Comparison of ENCODE assay signal across 18 cellular contexts in genomic region chr18:47263828-47264314, GRCh38. TPM values are rescaled to one million over a fixed set of nuclear protein-coding genes. Genes with fewer than 3 reads are reported as not detected.
DNase-seq lines count a peak whose midpoint lies in the region; ATAC-seq and TF ChIP-seq lines count a peak whose summit lies in the region.
"Had no signal": no experiment of that assay in that cellular context is flagged by ENCODE, and none has a peak within 500 bp of the region (broad histone marks: within the 10 kb centered on the region; RNA-seq: fewer than 3 reads in every experiment).

No MANE protein-coding gene starts in this region.

- H3K4me1 Mint-ChIP-seq in activated CD4-positive, alpha-beta T cell treated with anti-CD3 and anti-CD28 coated beads for 36 hours: peaks cover 6% of the 10 kb centered on the region
- H3K4me1 Mint-ChIP-seq in CD14-positive monocyte: no peaks in the 10 kb centered on the region
- H3K4me1 Mint-ChIP-seq: activated CD4-positive, alpha-beta T cell treated with anti-CD3 and anti-CD28 coated beads, Interleukin-2, amount 10 ng/mL, durations not matched to agents 24 days and 14 days; activated naive CD4-positive, alpha-beta T cell treated with anti-CD3 and anti-CD28 coated beads, Interleukin-2, amount 10 ng/mL, durations not matched to agents 7 days and 5 days had no signal

- no peak overlapping the region for H3K27ac Mint-ChIP-seq in activated CD4-positive, alpha-beta T cell treated with anti-CD3 and anti-CD28 coated beads for 36 hours
- H3K27ac Mint-ChIP-seq in CD14-positive monocyte: no peak overlapping the region
- H3K27ac Mint-ChIP-seq: activated CD4-positive, alpha-beta T cell treated with anti-CD3 and anti-CD28 coated beads, Interleukin-2, amount 10 ng/mL, durations not matched to agents 24 days and 14 days; activated naive CD4-positive, alpha-beta T cell treated with anti-CD3 and anti-CD28 coated beads, Interleukin-2, amount 10 ng/mL, durations not matched to agents 7 days and 5 days; HFFc6 had no signal

- no peak for ATAC-seq in activated CD4-positive, alpha-beta T cell treated with anti-CD3 and anti-CD28 coated beads for 36 hours
- no peak for ATAC-seq in HG03439 (IDR thresholded peaks at IDR 0.05; ENCODE audit: unreplicated experiment)

- H3K27me3 ChIP-seq in adipocyte (replicated peaks; ENCODE audit: control insufficient read depth, insufficient read depth, low read length) (peaks cover 48% of the 10 kb centered on the region), iPS DF 6.9 (ENCODE audit: control insufficient read depth, insufficient read depth, low read length) (peaks cover 63% of the 10 kb centered on the region), skeletal muscle satellite cell (ENCODE audit: control insufficient read depth, insufficient read depth, low read length) (peaks cover 46% of the 10 kb centered on the region)

- peaks cover 67% of the 10 kb centered on the region for H3K27me3 Mint-ChIP-seq in activated CD4-positive, alpha-beta T cell treated with anti-CD3 and anti-CD28 coated beads for 36 hours
- H3K27me3 Mint-ChIP-seq in CD14-positive monocyte (ENCODE audit: low read depth in 3 of 3): peaks cover 62 to 67% (median 67%) of the 10 kb centered on the region in 3 donors

- no peak for TF ChIP-seq CTCF in CD14-positive monocyte (IDR thresholded peaks at IDR 0.05)

- no peaks in the 10 kb centered on the region for H3K36me3 ChIP-seq in adipocyte (ENCODE audit: control insufficient read depth, insufficient read depth, low read length, severe bottlenecking)
- no peaks in the 10 kb centered on the region; the same call in 1 of the 2 replicates for H3K36me3 ChIP-seq in iPS DF 6.9 (ENCODE audit: control insufficient read depth, insufficient read depth, low read length)
- no peaks in the 10 kb centered on the region for H3K36me3 ChIP-seq in skeletal muscle satellite cell (ENCODE audit: insufficient read depth, low read length)
- H3K36me3 ChIP-seq: right atrium auricular region, upper lobe of left lung had no signal

- H3K4me2 ChIP-seq in skeletal muscle satellite cell (ENCODE audit: low read length): peak overlapping the region; percentile 69
- H3K4me2 ChIP-seq: KMS-11 had no signal

- CTCF ChIA-PET in activated CD4-positive, alpha-beta T cell treated with anti-CD3 and anti-CD28 coated beads for 36 hours (lab: Charles Lee): interaction anchor here (1.2 kb wide), 1 partner anchor 19 kb away, joined by 5 read pairs; no protein-coding TSS in a partner anchor

- H3K9ac ChIP-seq in adipocyte (ENCODE audit: low read length): no peak overlapping the region
- H3K9ac ChIP-seq in skeletal muscle satellite cell (ENCODE audit: low read depth, low read length): peak overlapping the region; percentile 90
- H3K9ac ChIP-seq: KMS-11 had no signal

- H3K36me3 Mint-ChIP-seq in activated CD4-positive, alpha-beta T cell treated with anti-CD3 and anti-CD28 coated beads for 36 hours (ENCODE audit: low read depth): peaks cover 2% of the 10 kb centered on the region
- peaks cover 0 to 2% of the 10 kb centered on the region in 2 donors for H3K36me3 Mint-ChIP-seq in CD14-positive monocyte
- H3K36me3 Mint-ChIP-seq: activated naive CD4-positive, alpha-beta T cell treated with anti-CD3 and anti-CD28 coated beads, Interleukin-2, amount 10 ng/mL, durations not matched to agents 7 days and 5 days had no signal

- H3K4me3 ChIP-seq in adipocyte (ENCODE audit: low read length): peak overlapping the region; percentile 69
- peak overlapping the region; percentile 67; the same call in 1 of the 2 replicates for H3K4me3 ChIP-seq in iPS DF 6.9 (ENCODE audit: low read length)
- H3K4me3 ChIP-seq in skeletal muscle satellite cell (ENCODE audit: low read length): peak overlapping the region; percentile 86

- peak; percentile 5 for DNase-seq in activated CD4-positive, alpha-beta T cell treated with anti-CD3 and anti-CD28 coated beads for 36 hours
- DNase-seq in activated CD4-positive, alpha-beta T cell treated with anti-CD3 and anti-CD28 coated beads, Interleukin-2, amount 50 U/mL, for 1 hour: no peak
- no peak for DNase-seq in adipocyte (ENCODE audit: low read depth)
- DNase-seq in iPS DF 6.9 (ENCODE audit: low read depth, low spot score): no peak
- DNase-seq in CD14-positive monocyte (ENCODE audit: low spot score): no peak
- DNase-seq in HT-29 (ENCODE audit: low spot score): no peak
- DNase-seq: activated CD4-positive, alpha-beta T cell treated with anti-CD3 and anti-CD28 coated beads, Interleukin-2, amount 10 ng/mL, durations not matched to agents 24 days and 14 days; activated naive CD4-positive, alpha-beta T cell treated with anti-CD3 and anti-CD28 coated beads, Interleukin-2, amount 10 ng/mL, durations not matched to agents 7 days and 5 days; dermis blood vessel endothelial cell; HFFc6; NCI-H187 had no signal

- no peaks in the 10 kb centered on the region for H3K9me3 ChIP-seq in adipocyte (ENCODE audit: control insufficient read depth, low read length)
- no peaks in the 10 kb centered on the region for H3K9me3 ChIP-seq in iPS DF 6.9 (ENCODE audit: control insufficient read depth, insufficient read depth, low read length)
- no peaks in the 10 kb centered on the region for H3K9me3 ChIP-seq in skeletal muscle satellite cell (replicated peaks; ENCODE audit: low read length)
- H3K9me3 ChIP-seq: right atrium auricular region had no signal

- no peak overlapping the region for H3K4me3 Mint-ChIP-seq in activated CD4-positive, alpha-beta T cell treated with anti-CD3 and anti-CD28 coated beads for 36 hours
- peak overlapping the region in 1 of 2 donors; percentile 82 for H3K4me3 Mint-ChIP-seq in CD14-positive monocyte
- H3K4me3 Mint-ChIP-seq: activated CD4-positive, alpha-beta T cell treated with anti-CD3 and anti-CD28 coated beads, Interleukin-2, amount 10 ng/mL, durations not matched to agents 24 days and 14 days; activated naive CD4-positive, alpha-beta T cell treated with anti-CD3 and anti-CD28 coated beads, Interleukin-2, amount 10 ng/mL, durations not matched to agents 7 days and 5 days; HFFc6 had no signal

- POLR2A ChIA-PET in activated CD4-positive, alpha-beta T cell treated with anti-CD3 and anti-CD28 coated beads for 36 hours (lab: Charles Lee): no interaction called here

- no CpG with 5 or more reads among the region's 35 CpGs for WGBS in iPS DF 6.9 (ENCODE audit: insufficient coverage, insufficient read length)

- H3K4me1 ChIP-seq in adipocyte (ENCODE audit: control insufficient read depth, insufficient read depth, low read length) (peaks cover 7% of the 10 kb centered on the region), iPS DF 6.9 (ENCODE audit: control insufficient read depth, insufficient read depth, low read length) (0 out of 2 replicates have a peak, but pooled peaks cover 4% of the 10 kb centered on the region), skeletal muscle satellite cell (ENCODE audit: control insufficient read depth, insufficient read depth, low read length) (peaks cover 46% of the 10 kb centered on the region)

- no peak overlapping the region for H3K27ac ChIP-seq in iPS DF 6.9 (ENCODE audit: low read length)
- H3K27ac ChIP-seq: KMS-11, right atrium auricular region, upper lobe of left lung had no signal

- intact Hi-C loops in activated CD4-positive, alpha-beta T cell treated with anti-CD3 and anti-CD28 coated beads for 36 hours (cut with DNase I, micrococcal nuclease): loop anchor here (2.0 kb wide), 2 partner anchors 15 to 17 kb away; no protein-coding TSS in a partner anchor
- intact Hi-C loops in CD14-positive monocyte (cut with micrococcal nuclease): no loop called here

- H3K9me3 Mint-ChIP-seq in activated CD4-positive, alpha-beta T cell treated with anti-CD3 and anti-CD28 coated beads for 36 hours (ENCODE audit: low read depth): no peaks in the 10 kb centered on the region
- peaks cover 0 to 31% (median 22%) of the 10 kb centered on the region in 7 donors for H3K9me3 Mint-ChIP-seq in CD14-positive monocyte
- H3K9me3 Mint-ChIP-seq: activated naive CD4-positive, alpha-beta T cell treated with anti-CD3 and anti-CD28 coated beads, Interleukin-2, amount 10 ng/mL, durations not matched to agents 7 days and 5 days had no signal

RNA-seq across cellular contexts. Expression of gene SKOR2, which starts 12.4 kb away (rescaled TPM):
- under 1 TPM; 0.14 to 0.21 TPM for total RNA-seq in activated CD4-positive, alpha-beta T cell treated with anti-CD3 and anti-CD28 coated beads for 36 hours
- total RNA-seq in skeletal muscle satellite cell (2012; rRNA removed): not detected in 2 replicates
- polyA plus RNA-seq in CD14-positive monocyte: not detected
- not detected in 2 replicates for total RNA-seq in HT-29 (2014; rRNA removed; shearing (Covaris generic))
- total RNA-seq: A172; activated CD4-positive, alpha-beta T cell treated with anti-CD3 and anti-CD28 coated beads, Interleukin-2, amount 10 ng/mL, durations not matched to agents 24 days and 14 days; dermis blood vessel endothelial cell; HFFc6; mononuclear cell; right atrium auricular region; upper lobe of left lung had no signal

Comparison
In these comparisons a context has a peak if more than half of its experiments do, and no peak if none do; other contexts are left out.
1. intact Hi-C loops: an anchor here in activated CD4-positive, alpha-beta T cell treated with anti-CD3 and anti-CD28 coated beads for 36 hours (2.0 kb wide); none called in CD14-positive monocyte.